Comparison of ENCODE assay signal across 9 cellular contexts in genomic region chr3:43287514-43287913, GRCh38. TPM values are rescaled to one million over a fixed set of nuclear protein-coding genes. Genes with fewer than 3 reads are reported as not detected.
A peak's percentile ranks its signal among the peaks of the same experiment; 100 is the strongest.
DNase-seq lines count a peak whose midpoint lies in the region; FAIRE-seq and TF ChIP-seq lines count a peak whose summit lies in the region.
"Had no signal": no experiment of that assay in that cellular context is flagged by ENCODE, and none has a peak within 500 bp of the region (broad histone marks: within the 10 kb centered on the region; RNA-seq: fewer than 3 reads in every experiment).

No MANE protein-coding gene starts in this region.

- no peaks in the 10 kb centered on the region for H3K9me3 Mint-ChIP-seq in T-helper 2 cell treated with Interferon-gamma antibody and Interleukin-4, amounts not matched to agents 5 μg/mL and 100 μg/mL, for 36 hours
- no peaks in the 10 kb centered on the region for H3K9me3 Mint-ChIP-seq in activated T-helper 2 cell treated with anti-CD3 and anti-CD28 coated beads, Interferon-gamma antibody, Interleukin-2, Interleukin-4, amounts not matched to agents 10 μg/mL and 5 μg/mL and 100 μg/mL, durations not matched to agents 14 hours and 24 hours and 36 hours

- H3K27me3 ChIP-seq in suprapubic skin = no peaks in the 10 kb centered on the region

- H3K27ac Mint-ChIP-seq in T-helper 2 cell treated with Interferon-gamma antibody and Interleukin-4, amounts not matched to agents 5 μg/mL and 100 μg/mL, for 36 hours = peak overlapping the region; percentile 96
- peak overlapping the region; percentile 82 for H3K27ac Mint-ChIP-seq in activated T-helper 2 cell treated with anti-CD3 and anti-CD28 coated beads, Interferon-gamma antibody, Interleukin-2, Interleukin-4, amounts not matched to agents 10 μg/mL and 5 μg/mL and 100 μg/mL, durations not matched to agents 14 hours and 24 hours and 36 hours

- H3K36me3 ChIP-seq in kidney (ENCODE audit: control insufficient read depth in 1 of 2, insufficient read depth in 2 of 2, low read length in 2 of 2) = no peaks in the 10 kb centered on the region
- no peaks in the 10 kb centered on the region for H3K36me3 ChIP-seq in suprapubic skin

- H3K4me3 ChIP-seq in kidney (ENCODE audit: low read length in 2 of 2) (peak overlapping the region; percentile 82 to 97), suprapubic skin (peak overlapping the region; percentile 68)

- no peak for DNase-seq in T-helper 2 cell treated with Interferon-gamma antibody and Interleukin-4, amounts not matched to agents 5 μg/mL and 100 μg/mL, for 36 hours (ENCODE audit: low spot score)
- DNase-seq in T-helper 2 cell = no peak
- DNase-seq in activated T-helper 2 cell treated with anti-CD3 and anti-CD28 coated beads, Interferon-gamma antibody, Interleukin-2, Interleukin-4, amounts not matched to agents 10 μg/mL and 5 μg/mL and 100 μg/mL, durations not matched to agents 14 hours and 24 hours and 36 hours (ENCODE audit: low spot score) = no peak
- no peak for DNase-seq in kidney
- DNase-seq in suprapubic skin (ENCODE audit: low spot score in 2 of 2) = no peak
- no peak for DNase-seq in germinal center (ENCODE audit: low spot score)
- DNase-seq in NCI-H1092 treated with DMSO at 0.1 percent for 48 hours (lab: John Stamatoyannopoulos, UW) = no peak
- no peak for DNase-seq in SIG-M5 treated with dmso at 0.1 percent for 504 hours (lab: John Stamatoyannopoulos, UW; ENCODE audit: unreplicated experiment)

- H3K9me3 ChIP-seq in kidney (ENCODE audit: control insufficient read depth in 1 of 2, low read length in 2 of 2) (no peaks in the 10 kb centered on the region), suprapubic skin (no peaks in the 10 kb centered on the region)

- no peak for FAIRE-seq in kidney (lab: Jason Lieb, UNC)
- FAIRE-seq: TTC549 had no signal

- H3K36me3 Mint-ChIP-seq in T-helper 2 cell treated with Interferon-gamma antibody and Interleukin-4, amounts not matched to agents 5 μg/mL and 100 μg/mL, for 36 hours (ENCODE audit: low read depth) = peaks cover 34% of the 10 kb centered on the region
- peaks cover 25% of the 10 kb centered on the region for H3K36me3 Mint-ChIP-seq in activated T-helper 2 cell treated with anti-CD3 and anti-CD28 coated beads, Interferon-gamma antibody, Interleukin-2, Interleukin-4, amounts not matched to agents 10 μg/mL and 5 μg/mL and 100 μg/mL, durations not matched to agents 14 hours and 24 hours and 36 hours (ENCODE audit: low read depth)

- peaks cover 43% of the 10 kb centered on the region for H3K4me1 Mint-ChIP-seq in T-helper 2 cell treated with Interferon-gamma antibody and Interleukin-4, amounts not matched to agents 5 μg/mL and 100 μg/mL, for 36 hours (ENCODE audit: low read depth)
- H3K4me1 Mint-ChIP-seq in activated T-helper 2 cell treated with anti-CD3 and anti-CD28 coated beads, Interferon-gamma antibody, Interleukin-2, Interleukin-4, amounts not matched to agents 10 μg/mL and 5 μg/mL and 100 μg/mL, durations not matched to agents 14 hours and 24 hours and 36 hours (ENCODE audit: low read depth) = peaks cover 45% of the 10 kb centered on the region

- peak overlapping the region; percentile 97 for H3K4me3 Mint-ChIP-seq in T-helper 2 cell treated with Interferon-gamma antibody and Interleukin-4, amounts not matched to agents 5 μg/mL and 100 μg/mL, for 36 hours
- H3K4me3 Mint-ChIP-seq in activated T-helper 2 cell treated with anti-CD3 and anti-CD28 coated beads, Interferon-gamma antibody, Interleukin-2, Interleukin-4, amounts not matched to agents 10 μg/mL and 5 μg/mL and 100 μg/mL, durations not matched to agents 14 hours and 24 hours and 36 hours (ENCODE audit: low read depth) = peak overlapping the region; percentile 89

- peak overlapping the region; percentile 81 to 91 for H3K9ac ChIP-seq in kidney (ENCODE audit: low read length in 2 of 2)

- no peak for TF ChIP-seq EP300 in suprapubic skin (IDR thresholded peaks at IDR 0.05)

- WGBS in suprapubic skin = 6% methylated on average over 4 of the region's 4 CpGs

- H3K4me1 ChIP-seq in kidney (ENCODE audit: control insufficient read depth in 1 of 2, insufficient read depth in 1 of 2, low read depth in 1 of 2, low read length in 2 of 2) (peaks cover 4 to 9% of the 10 kb centered on the region in 2 donors), suprapubic skin (peaks cover 74% of the 10 kb centered on the region)

- no peak for TF ChIP-seq POLR2A in suprapubic skin (IDR thresholded peaks at IDR 0.05)

- peak overlapping the region; percentile 61 to 87 for H3K27ac ChIP-seq in kidney (ENCODE audit: low read depth in 2 of 2, low read length in 2 of 2)
- peak overlapping the region; percentile 98 for H3K27ac ChIP-seq in suprapubic skin

- peaks cover 8% of the 10 kb centered on the region for H3K27me3 Mint-ChIP-seq in T-helper 2 cell treated with Interferon-gamma antibody and Interleukin-4, amounts not matched to agents 5 μg/mL and 100 μg/mL, for 36 hours (ENCODE audit: low read depth)
- H3K27me3 Mint-ChIP-seq in activated T-helper 2 cell treated with anti-CD3 and anti-CD28 coated beads, Interferon-gamma antibody, Interleukin-2, Interleukin-4, amounts not matched to agents 10 μg/mL and 5 μg/mL and 100 μg/mL, durations not matched to agents 14 hours and 24 hours and 36 hours (ENCODE audit: low read depth) = peaks cover 7% of the 10 kb centered on the region

- intact Hi-C loops in activated T-helper 2 cell treated with anti-CD3 and anti-CD28 coated beads, Interferon-gamma antibody, Interleukin-2, Interleukin-4, amounts not matched to agents 10 μg/mL and 5 μg/mL and 100 μg/mL, durations not matched to agents 14 hours and 24 hours and 36 hours (cut with micrococcal nuclease) = loop anchor here (1.0 to 5.0 kb wide), 6 partner anchors 15 to 1475 kb away; partner anchors contain the start of genes HIGD1A, KIAA1143 and KIF15
- intact Hi-C loops in kidney (cut with DNase I) = no loop called here

- TF ChIP-seq CTCF in kidney (IDR thresholded peaks at IDR 0.05; ENCODE audit: borderline replicate concordance, extremely low read depth, insufficient read depth) (no peak), suprapubic skin (IDR thresholded peaks at IDR 0.05) (no peak)

RNA-seq across cellular contexts. Expression of gene SNRK, which starts 1.2 kb away (rescaled TPM):
- 28.0 and 28.7 TPM in 2 replicates for total RNA-seq in activated T-helper 2 cell treated with anti-CD3 and anti-CD28 coated beads, Interferon-gamma antibody, Interleukin-2, Interleukin-4, amounts not matched to agents 10 μg/mL and 5 μg/mL and 100 μg/mL, durations not matched to agents 14 hours and 24 hours and 36 hours
- total RNA-seq in kidney (62.3 TPM), suprapubic skin (100 to 1,000 TPM; 107 to 213 (median 177) TPM)
- 15.6 TPM for polyA plus RNA-seq in kidney (ENCODE audit: insufficient read depth, low read depth, low replicate concordance)
